In the genomic region with DNA sequence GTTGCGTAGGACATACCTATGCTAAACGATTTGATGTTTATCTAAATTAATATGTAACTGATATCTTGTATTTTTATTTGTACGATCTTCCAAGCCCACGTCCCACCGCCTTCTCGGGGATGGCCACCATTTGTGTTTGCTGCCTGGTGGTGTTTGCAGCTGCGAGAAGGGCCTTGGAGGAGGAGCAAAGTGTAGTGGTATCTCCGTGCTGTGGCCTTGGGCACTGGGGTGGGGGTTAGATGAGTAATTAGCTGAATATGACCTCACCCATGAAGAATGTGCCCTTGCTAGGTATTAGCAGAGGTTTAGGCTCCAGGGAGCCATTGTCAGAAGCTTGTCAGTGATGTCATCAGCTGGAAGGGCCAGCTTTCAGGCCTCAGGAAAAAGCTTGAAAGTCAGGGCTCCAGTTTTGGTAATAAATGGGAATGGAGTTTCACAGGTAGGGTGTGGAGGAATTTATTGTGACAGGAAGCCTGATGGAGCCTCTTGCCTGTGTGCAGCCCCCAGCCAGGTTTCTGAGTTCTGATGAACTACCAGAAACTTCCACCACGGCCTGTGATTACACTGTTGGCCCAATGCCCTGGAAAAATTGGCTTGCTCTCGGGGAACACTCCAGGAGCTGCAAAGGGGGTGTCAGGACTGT, we compare ENCODE assay signal across 8 cellular contexts. TPM values are rescaled to one million over a fixed set of nuclear protein-coding genes. Genes with fewer than 3 reads are reported as not detected.
DNase-seq lines count a peak whose midpoint lies in the region; ATAC-seq and TF ChIP-seq lines count a peak whose summit lies in the region.

No MANE protein-coding gene starts in this region.

- no peak overlapping the region for H2AFZ ChIP-seq in DND-41 (ENCODE audit: low read depth, low read length)

- H3K79me2 ChIP-seq in DND-41 (ENCODE audit: insufficient read depth, low read length) = peaks cover 94% of the 10 kb centered on the region

- H3K27ac ChIP-seq in DND-41 (ENCODE audit: low read length) = peak overlapping the region; percentile 25; the same call in 1 of the 2 replicates
- H3K27ac ChIP-seq in Panc1 (ENCODE audit: low read length) = peak overlapping the region; percentile 97

- no TSS peak for BruUV-seq in Panc1 (replicated peaks; lab: Mats Ljungman, UMichigan)

- peaks cover under 1% of the 10 kb centered on the region for H3K36me3 Mint-ChIP-seq in neural crest cell (ENCODE audit: low read depth)
- H3K36me3 Mint-ChIP-seq in stimulated activated memory B cell treated with anti-CD40 and anti-IgM and Interleukin-4, amounts not matched to agents 10 μg/mL and 1 μg/mL and 100 μg/mL, for 72 hours = no peaks in the 10 kb centered on the region

- H3K27me3 Mint-ChIP-seq in neural crest cell (ENCODE audit: low read depth) = no peaks in the 10 kb centered on the region
- H3K27me3 Mint-ChIP-seq in stimulated activated memory B cell treated with anti-CD40 and anti-IgM and Interleukin-4, amounts not matched to agents 10 μg/mL and 1 μg/mL and 100 μg/mL, for 72 hours = no peaks in the 10 kb centered on the region

- H3K4me2 ChIP-seq in DND-41 (ENCODE audit: insufficient read depth, low read length) = no peak overlapping the region

- DNase-seq in DND-41 (no peak), Panc1 (ENCODE audit: low read depth, low spot score) (peak; percentile 89), fibroblast of pulmonary artery (ENCODE audit: low read depth) (peak; percentile 86), neural crest cell (ENCODE audit: low read depth, low spot score) (no peak), NCI-H1694 treated with DMSO at 0.1 percent for 48 hours (lab: John Stamatoyannopoulos, UW) (no peak), COR-L47 (lab: John Stamatoyannopoulos, UW) (no peak)

- H3K4me3 Mint-ChIP-seq in neural crest cell = no peak overlapping the region
- no peak overlapping the region for H3K4me3 Mint-ChIP-seq in stimulated activated memory B cell treated with anti-CD40 and anti-IgM and Interleukin-4, amounts not matched to agents 10 μg/mL and 1 μg/mL and 100 μg/mL, for 72 hours

- peaks cover 8% of the 10 kb centered on the region for H3K4me1 ChIP-seq in DND-41 (ENCODE audit: insufficient read depth, low read length)
- peaks cover 92% of the 10 kb centered on the region for H3K4me1 ChIP-seq in Panc1 (ENCODE audit: control insufficient read depth, insufficient read depth, low read length)

- no peak for ATAC-seq in DND-41 (ENCODE audit: insufficient read depth, low read depth)
- ATAC-seq in Panc1 = peak; percentile 73
- no peak for ATAC-seq in GM19455 (IDR thresholded peaks at IDR 0.05; ENCODE audit: unreplicated experiment)
- ATAC-seq in stimulated activated memory B cell treated with anti-CD40 and anti-IgM and Interleukin-4, amounts not matched to agents 10 μg/mL and 1 μg/mL and 100 μg/mL, for 72 hours = no peak

- H3K9me3 Mint-ChIP-seq in neural crest cell = peaks cover 1% of the 10 kb centered on the region
- no peaks in the 10 kb centered on the region for H3K9me3 Mint-ChIP-seq in stimulated activated memory B cell treated with anti-CD40 and anti-IgM and Interleukin-4, amounts not matched to agents 10 μg/mL and 1 μg/mL and 100 μg/mL, for 72 hours

- H3K9ac ChIP-seq in DND-41 (ENCODE audit: low read depth, low read length) = no peak overlapping the region

- H4K20me1 ChIP-seq in DND-41 (ENCODE audit: insufficient read depth, low read length) = peaks cover 12% of the 10 kb centered on the region

- H3K36me3 ChIP-seq in DND-41 (ENCODE audit: insufficient read depth, low read length) (no peaks in the 10 kb centered on the region; the same call in 1 of the 2 replicates), Panc1 (ENCODE audit: control insufficient read depth, insufficient read depth, low read length) (no peaks in the 10 kb centered on the region)

- in situ Hi-C loops in Panc1 (cut with HindIII; ENCODE audit: low pct_unique_long_range_greater_than_20kb, low sequenced_read_pairs) = no loop called here

- POLR2A ChIA-PET in Panc1 (lab: Charles Lee) = interaction anchor here (0.6 to 1.2 kb wide), 2 partner anchors 9 to 13 kb away, joined by 3 to 12 read pairs; no protein-coding TSS in a partner anchor

- no peak for TF ChIP-seq CTCF in DND-41 (IDR thresholded peaks at IDR 0.05; ENCODE audit: borderline replicate concordance, extremely low read depth, low read length, poor library complexity, severe bottlenecking)
- no peak for TF ChIP-seq CTCF in Panc1 (IDR thresholded peaks at IDR 0.05)
- no peak for TF ChIP-seq CTCF in fibroblast of pulmonary artery (IDR thresholded peaks at IDR 0.05; ENCODE audit: low read length, missing control alignments)
- no peak for TF ChIP-seq CTCF in neural crest cell (conservative IDR thresholded peaks at IDR 0.05)

- H3K4me3 ChIP-seq in DND-41 (ENCODE audit: low read depth in 1 of 2, low read length in 2 of 2) = no peak overlapping the region
- peak overlapping the region in 1 of 2 experiments; percentile 16; a peak in 2 of 4 replicates for H3K4me3 ChIP-seq in Panc1 (ENCODE audit: low read depth in 2 of 2, low read length in 2 of 2)
- no peak overlapping the region for H3K4me3 ChIP-seq in fibroblast of pulmonary artery (replicated peaks; ENCODE audit: low read depth, low read length)

- peak overlapping the region; percentile 84 for H3K27ac Mint-ChIP-seq in neural crest cell (ENCODE audit: unreplicated experiment)
- H3K27ac Mint-ChIP-seq in stimulated activated memory B cell treated with anti-CD40 and anti-IgM and Interleukin-4, amounts not matched to agents 10 μg/mL and 1 μg/mL and 100 μg/mL, for 72 hours = no peak overlapping the region

- peaks cover 23% of the 10 kb centered on the region for H3K4me1 Mint-ChIP-seq in neural crest cell
- peaks cover 21% of the 10 kb centered on the region for H3K4me1 Mint-ChIP-seq in stimulated activated memory B cell treated with anti-CD40 and anti-IgM and Interleukin-4, amounts not matched to agents 10 μg/mL and 1 μg/mL and 100 μg/mL, for 72 hours

- H3K27me3 ChIP-seq in DND-41 (ENCODE audit: insufficient read depth, low read length, poor library complexity) (no peaks in the 10 kb centered on the region), Panc1 (ENCODE audit: control insufficient read depth, insufficient read depth, low read length) (no peaks in the 10 kb centered on the region)

- CTCF ChIA-PET in Panc1 (lab: Charles Lee) = no interaction called here

- H3K9me3 ChIP-seq in DND-41 (ENCODE audit: insufficient read depth, low read length, severe bottlenecking) = no peaks in the 10 kb centered on the region
- no peaks in the 10 kb centered on the region for H3K9me3 ChIP-seq in Panc1 (ENCODE audit: control insufficient read depth, insufficient read depth, low read depth, low read length)

- intact Hi-C loops in Panc1 (cut with micrococcal nuclease; ENCODE audit: unreplicated experiment) = loop anchor here (5.0 kb wide), 1 partner anchor 37 kb away; no protein-coding TSS in a partner anchor

RNA-seq across cellular contexts. Expression of gene FLNB, which starts 41.0 kb away (rescaled TPM):
- total RNA-seq in Panc1 (2021; ENCODE audit: unreplicated experiment) = 309 TPM
- 366 TPM for polyA plus RNA-seq in Panc1 (2012; ENCODE audit: insufficient read length)
- total RNA-seq in neural crest cell = 39.4 and 40.4 TPM in 2 replicates

Comparison
In these comparisons a context has a peak if more than half of its experiments do, and no peak if none do; other contexts are left out.
1. DNase-seq: peak in Panc1 (single experiment) and fibroblast of pulmonary artery (single experiment); none in DND-41 (single experiment), neural crest cell (single experiment), NCI-H1694 treated with DMSO at 0.1 percent for 48 hours (single experiment) and COR-L47 (single experiment).